6 cellular contexts compared by ENCODE assay signal in genomic region chr17:21766565-21766964, GRCh38.
A peak's percentile ranks its signal among the peaks of the same experiment; 100 is the strongest.
DNase-seq lines count a peak whose midpoint lies in the region; ATAC-seq and TF ChIP-seq lines count a peak whose summit lies in the region.
"Not testable (repeated sequence)": the region's sequence is repeated elsewhere in the genome, so short reads cannot be mapped to it uniquely, and the experiment has no call there.

No MANE protein-coding gene starts in this region.

- ATAC-seq in upper lobe of right lung = not testable (repeated sequence)

- TF ChIP-seq CTCF in esophagus muscularis mucosa (IDR thresholded peaks at IDR 0.05); right atrium auricular region (IDR thresholded peaks at IDR 0.05); upper lobe of right lung (IDR thresholded peaks at IDR 0.05): not testable (repeated sequence)

- intact Hi-C loops in activated CD4-positive, alpha-beta T cell treated with anti-CD3 and anti-CD28 coated beads, Interleukin-2, amount 10 ng/mL, durations not matched to agents 24 days and 14 days (cut with micrococcal nuclease); esophagus muscularis mucosa (cut with DNase I); posterior vena cava (cut with DNase I); upper lobe of right lung (cut with DNase I): not testable (repeated sequence)

- not testable (repeated sequence) for H3K9me3 Mint-ChIP-seq in activated CD4-positive, alpha-beta T cell treated with anti-CD3 and anti-CD28 coated beads, Interleukin-2, amount 10 ng/mL, durations not matched to agents 24 days and 14 days

- DNase-seq in activated CD4-positive, alpha-beta T cell treated with anti-CD3 and anti-CD28 coated beads, Interleukin-2, amount 10 ng/mL, durations not matched to agents 24 days and 14 days = peak; percentile 26
- DNase-seq in esophagus muscularis mucosa (ENCODE audit: extremely low spot score) (peak; percentile 37), right atrium auricular region (ENCODE audit: low spot score) (peak; percentile 40), mesenteric fat pad (ENCODE audit: low spot score) (peak; percentile 72), posterior vena cava (ENCODE audit: low spot score) (peak; percentile 55), upper lobe of right lung (peak; percentile 19)

- TF ChIP-seq EP300 in esophagus muscularis mucosa (IDR thresholded peaks at IDR 0.05) = not testable (repeated sequence)

- not testable (repeated sequence) for H3K4me1 ChIP-seq in esophagus muscularis mucosa, right atrium auricular region, upper lobe of right lung

- not testable (repeated sequence) for H3K4me1 Mint-ChIP-seq in activated CD4-positive, alpha-beta T cell treated with anti-CD3 and anti-CD28 coated beads, Interleukin-2, amount 10 ng/mL, durations not matched to agents 24 days and 14 days

- not testable (repeated sequence) for H3K27ac Mint-ChIP-seq in activated CD4-positive, alpha-beta T cell treated with anti-CD3 and anti-CD28 coated beads, Interleukin-2, amount 10 ng/mL, durations not matched to agents 24 days and 14 days

- not testable (repeated sequence) for H3K27me3 ChIP-seq in esophagus muscularis mucosa, right atrium auricular region, upper lobe of right lung

- TF ChIP-seq POLR2A in esophagus muscularis mucosa (IDR thresholded peaks at IDR 0.05; ENCODE audit: low read depth) = not testable (repeated sequence)

- not testable (repeated sequence) for H3K4me3 ChIP-seq in esophagus muscularis mucosa, right atrium auricular region, upper lobe of right lung

- not testable (repeated sequence) for H3K36me3 Mint-ChIP-seq in activated CD4-positive, alpha-beta T cell treated with anti-CD3 and anti-CD28 coated beads, Interleukin-2, amount 10 ng/mL, durations not matched to agents 24 days and 14 days (ENCODE audit: low read depth)

- WGBS in esophagus muscularis mucosa = 81% methylated on average over 4 of the region's 5 CpGs

- H3K4me3 Mint-ChIP-seq in activated CD4-positive, alpha-beta T cell treated with anti-CD3 and anti-CD28 coated beads, Interleukin-2, amount 10 ng/mL, durations not matched to agents 24 days and 14 days = not testable (repeated sequence)

- not testable (repeated sequence) for H3K27ac ChIP-seq in esophagus muscularis mucosa (replicated peaks in 1 of 4); right atrium auricular region; upper lobe of right lung

- H3K36me3 ChIP-seq in esophagus muscularis mucosa, right atrium auricular region, upper lobe of right lung: not testable (repeated sequence)

- H3K9me3 ChIP-seq in esophagus muscularis mucosa, right atrium auricular region, upper lobe of right lung: not testable (repeated sequence)

- not testable (repeated sequence) for H3K27me3 Mint-ChIP-seq in activated CD4-positive, alpha-beta T cell treated with anti-CD3 and anti-CD28 coated beads, Interleukin-2, amount 10 ng/mL, durations not matched to agents 24 days and 14 days

Comparison
In these comparisons a context has a peak if more than half of its experiments do, and no peak if none do; other contexts are left out.
1. DNase-seq: peak in every context shown above with its lines; median percentile 72 in mesenteric fat pad; 55 in posterior vena cava; 40 in right atrium auricular region; 37 in esophagus muscularis mucosa; 26 in activated CD4-positive, alpha-beta T cell treated with anti-CD3 and anti-CD28 coated beads, Interleukin-2, amount 10 ng/mL, durations not matched to agents 24 days and 14 days; 19 in upper lobe of right lung.